Comparison of ENCODE assay signal across 26 cellular contexts in genomic region chr7:119630570-119630969, GRCh38.
"Had no signal": no experiment of that assay in that cellular context is flagged by ENCODE, and none has a peak within 500 bp of the region (broad histone marks: within the 10 kb centered on the region; RNA-seq: fewer than 3 reads in every experiment).

No MANE protein-coding gene starts in this region.

- H2AFZ ChIP-seq: hepatocyte had no signal

- H3K36me3 ChIP-seq: gastroesophageal sphincter, heart left ventricle, lower lobe of right lung, neutrophil, pancreas, right lobe of liver, stomach, thyroid gland had no signal

- H3K79me2 ChIP-seq: hepatocyte had no signal

- H3K9me3 ChIP-seq: gastroesophageal sphincter, heart left ventricle, lower lobe of right lung, neutrophil, pancreas, right lobe of liver, stomach, thyroid gland had no signal

- ATAC-seq: esophagus mucosa, gastroesophageal sphincter, heart left ventricle, left ventricle myocardium superior, lower lobe of right lung, natural killer cell, pancreas, right lobe of liver had no signal

- H3K27ac ChIP-seq: dorsolateral prefrontal cortex, epithelial cell of prostate, gastroesophageal sphincter, heart left ventricle, hepatocyte, lower lobe of right lung, neutrophil, pancreas, right lobe of liver, stomach, thyroid gland had no signal

- H3K4me3 ChIP-seq: dorsolateral prefrontal cortex, gastroesophageal sphincter, heart left ventricle, hepatocyte, lower lobe of right lung, pancreas, right lobe of liver, smooth muscle cell, stomach, thyroid gland had no signal

- H3K27me3 ChIP-seq: dorsolateral prefrontal cortex, gastroesophageal sphincter, heart left ventricle, hepatocyte, neutrophil, pancreas, right lobe of liver, stomach, thyroid gland had no signal

- H3K4me1 ChIP-seq: gastroesophageal sphincter, heart left ventricle, lower lobe of right lung, pancreas, right lobe of liver, stomach, thyroid gland had no signal

- FAIRE-seq: colon, pancreas had no signal

- H3K4me2 ChIP-seq: hepatocyte, smooth muscle cell had no signal

- DNase-seq: dorsolateral prefrontal cortex; effector CD4-positive, alpha-beta T cell; foreskin fibroblast; heart left ventricle; immature natural killer cell; islet precursor cell; kidney glomerular epithelial cell; left ventricle myocardium superior; lower lobe of right lung; natural killer cell; pancreas; right lobe of liver; stimulated activated CD4-positive, alpha-beta T cell treated with anti-CD3 and anti-CD28 coated beads, Interleukin-12 subunit alpha, Interleukin-12 subunit beta, amount 100 ng/mL, for 4 hours; stimulated activated CD4-positive, alpha-beta T cell treated with anti-CD3 and anti-CD28 coated beads, Interleukin-1b, Interleukin-23, amount 100 ng/mL, for 48 hours; stimulated activated CD4-positive, alpha-beta T cell treated with anti-CD3 and anti-CD28 coated beads, Interleukin-4, amount 100 ng/mL, for 1 hour; stimulated activated CD8-positive, alpha-beta memory T cell treated with anti-CD3 and anti-CD28 coated beads, Interleukin-4, amount 100 ng/mL, for 48 hours; stimulated activated naive CD4-positive, alpha-beta T cell treated with Interleukin-2 at 50 U/mL for 16 hours; stomach; thyroid gland had no signal
